In genomic region chr11:86395061-86395551, GRCh38 we compare ENCODE assay signal across 1 cellular context.
TF ChIP-seq lines count a peak whose summit lies in the region.

No MANE protein-coding gene starts in this region.

TF ChIP-seq in GM12878, 131 proteins besides CTCF, POLR2A, EP300 and RAD21 (continued from another document):
- no peak for TF ChIP-seq ZBTB33 (IDR thresholded peaks at IDR 0.05)
- TF ChIP-seq HSF1 (IDR thresholded peaks at IDR 0.05; ENCODE audit: low read depth, low read length): no peak
- no peak for TF ChIP-seq IRF5 (IDR thresholded peaks at IDR 0.05; ENCODE audit: borderline replicate concordance)
- TF ChIP-seq REST (IDR thresholded peaks at IDR 0.05; ENCODE audit: low read depth, low read length): no peak
- no peak for TF ChIP-seq HDAC2 (IDR thresholded peaks at IDR 0.05)
- TF ChIP-seq USF1 (IDR thresholded peaks at IDR 0.05; ENCODE audit: borderline replicate concordance, extremely low read length, insufficient read depth, low read depth, low read length): no peak
- no peak for TF ChIP-seq HDAC6 (IDR thresholded peaks at IDR 0.05; ENCODE audit: unreplicated experiment)
- TF ChIP-seq PML (IDR thresholded peaks at IDR 0.05; ENCODE audit: low read length): no peak
- TF ChIP-seq ZBTB11 (CRISPR knock-in tag; IDR thresholded peaks at IDR 0.05): no peak
- TF ChIP-seq IKZF2 (IDR thresholded peaks at IDR 0.05): no peak
- no peak for TF ChIP-seq NKRF (conservative IDR thresholded peaks at IDR 0.05)
- TF ChIP-seq IRF4 (IDR thresholded peaks at IDR 0.05; ENCODE audit: low read depth, low read length): no peak
- no peak for TF ChIP-seq SREBF2 (IDR thresholded peaks at IDR 0.05; ENCODE audit: low read length)
- no peak for TF ChIP-seq SRF (IDR thresholded peaks at IDR 0.05; ENCODE audit: low read depth in 2 of 2, low read length in 2 of 2)
- no peak for TF ChIP-seq SMC3 (IDR thresholded peaks at IDR 0.05; ENCODE audit: borderline replicate concordance, low read length)
